Comparison of ENCODE assay signal across 14 cellular contexts in the genomic region with DNA sequence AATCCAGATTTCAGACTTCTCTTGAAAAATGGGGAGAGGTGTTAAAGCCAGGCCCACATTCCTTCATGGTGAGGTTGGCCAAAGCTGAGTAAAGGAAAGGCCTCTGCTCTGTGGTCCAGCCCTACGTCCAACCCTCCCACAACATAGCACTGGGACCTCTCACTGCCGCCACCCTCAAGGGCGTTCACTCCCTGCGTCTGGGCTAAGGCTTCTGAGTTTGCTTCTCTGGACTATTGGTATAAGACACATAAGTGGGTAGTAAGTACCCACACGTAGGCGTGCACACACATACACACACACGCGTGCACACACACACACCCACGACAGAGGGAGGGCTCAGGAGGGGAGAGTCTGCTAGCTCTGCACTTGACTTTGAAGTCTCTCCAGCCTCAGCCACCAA.
"Had no signal": no experiment of that assay in that cellular context is flagged by ENCODE, and none has a peak within 500 bp of the region (broad histone marks: within the 10 kb centered on the region; RNA-seq: fewer than 3 reads in every experiment).

No MANE protein-coding gene starts in this region.

- H2AFZ ChIP-seq: neural progenitor cell had no signal

- H3K9me3 ChIP-seq: ovary, tibial artery had no signal

- H3K36me3 ChIP-seq: neural progenitor cell, ovary, tibial artery had no signal

- H3K27me3 ChIP-seq: neural progenitor cell, ovary, tibial artery had no signal

- H3K27ac ChIP-seq: epithelial cell of prostate, neural progenitor cell, ovary, tibial artery had no signal

- H3K4me2 ChIP-seq: neural progenitor cell had no signal

- ATAC-seq: activated naive CD8-positive, alpha-beta T cell treated with anti-CD3 and anti-CD28 coated beads, Interleukin-2, amount 50 U/mL, for 24 hours; left lobe of liver had no signal

- DNase-seq: activated CD4-positive, alpha-beta T cell treated with anti-CD3 and anti-CD28 coated beads, Interleukin-2, amount 10 ng/mL, durations not matched to agents 7 days and 5 days; activated CD4-positive, CD25-positive, alpha-beta regulatory T cell; activated CD8-positive, alpha-beta memory T cell treated with anti-CD3 and anti-CD28 coated beads for 24 hours; activated naive CD4-positive, alpha-beta T cell treated with Interleukin-2 at 50 U/mL for 16 hours; activated naive CD8-positive, alpha-beta T cell treated with anti-CD3 and anti-CD28 coated beads, Interleukin-2, amount 50 U/mL, for 24 hours; effector memory CD4-positive, alpha-beta T cell; glutamatergic neuron; ovary; small intestine; T-helper 2 cell; tibial artery had no signal

- H3K4me3 ChIP-seq: neural progenitor cell, ovary, tibial artery had no signal

- H3K9ac ChIP-seq: neural progenitor cell had no signal

- H3K4me1 ChIP-seq: tibial artery had no signal
